ENCODE assay signal across 3 cellular contexts in the genomic region with DNA sequence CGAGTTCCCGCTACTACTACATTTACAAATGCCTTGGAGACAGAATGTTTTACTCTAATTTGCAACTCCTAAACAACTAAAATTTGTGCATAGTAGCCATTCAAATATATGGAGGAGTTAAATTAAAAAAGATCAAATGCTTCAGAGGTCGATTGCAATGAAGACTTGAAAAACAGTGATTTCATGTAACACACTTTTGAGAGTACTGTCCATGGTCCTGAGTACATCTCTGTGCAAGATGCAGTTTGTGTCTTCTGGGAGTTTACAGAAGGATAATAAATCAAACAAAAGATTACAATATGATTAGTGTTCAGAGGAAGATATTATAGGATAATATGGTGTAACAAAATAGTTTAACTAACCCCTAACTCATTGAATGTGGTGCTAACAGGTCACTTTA.
TF ChIP-seq lines count a peak whose summit lies in the region.

No MANE protein-coding gene starts in this region.

TF ChIP-seq in SK-N-SH, 30 proteins besides CTCF, POLR2A, EP300 and RAD21 (continued from another document):
- TF ChIP-seq, protein P1, sequence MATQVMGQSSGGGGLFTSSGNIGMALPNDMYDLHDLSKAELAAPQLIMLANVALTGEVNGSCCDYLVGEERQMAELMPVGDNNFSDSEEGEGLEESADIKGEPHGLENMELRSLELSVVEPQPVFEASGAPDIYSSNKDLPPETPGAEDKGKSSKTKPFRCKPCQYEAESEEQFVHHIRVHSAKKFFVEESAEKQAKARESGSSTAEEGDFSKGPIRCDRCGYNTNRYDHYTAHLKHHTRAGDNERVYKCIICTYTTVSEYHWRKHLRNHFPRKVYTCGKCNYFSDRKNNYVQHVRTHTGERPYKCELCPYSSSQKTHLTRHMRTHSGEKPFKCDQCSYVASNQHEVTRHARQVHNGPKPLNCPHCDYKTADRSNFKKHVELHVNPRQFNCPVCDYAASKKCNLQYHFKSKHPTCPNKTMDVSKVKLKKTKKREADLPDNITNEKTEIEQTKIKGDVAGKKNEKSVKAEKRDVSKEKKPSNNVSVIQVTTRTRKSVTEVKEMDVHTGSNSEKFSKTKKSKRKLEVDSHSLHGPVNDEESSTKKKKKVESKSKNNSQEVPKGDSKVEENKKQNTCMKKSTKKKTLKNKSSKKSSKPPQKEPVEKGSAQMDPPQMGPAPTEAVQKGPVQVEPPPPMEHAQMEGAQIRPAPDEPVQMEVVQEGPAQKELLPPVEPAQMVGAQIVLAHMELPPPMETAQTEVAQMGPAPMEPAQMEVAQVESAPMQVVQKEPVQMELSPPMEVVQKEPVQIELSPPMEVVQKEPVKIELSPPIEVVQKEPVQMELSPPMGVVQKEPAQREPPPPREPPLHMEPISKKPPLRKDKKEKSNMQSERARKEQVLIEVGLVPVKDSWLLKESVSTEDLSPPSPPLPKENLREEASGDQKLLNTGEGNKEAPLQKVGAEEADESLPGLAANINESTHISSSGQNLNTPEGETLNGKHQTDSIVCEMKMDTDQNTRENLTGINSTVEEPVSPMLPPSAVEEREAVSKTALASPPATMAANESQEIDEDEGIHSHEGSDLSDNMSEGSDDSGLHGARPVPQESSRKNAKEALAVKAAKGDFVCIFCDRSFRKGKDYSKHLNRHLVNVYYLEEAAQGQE (IDR thresholded peaks at IDR 0.05; ENCODE audit: low read depth, low read length), result peak; percentile 74; the same call in 1 of the 2 replicates
- no peak for TF ChIP-seq FOXM1 (IDR thresholded peaks at IDR 0.05; ENCODE audit: low read depth)
- no peak for TF ChIP-seq MEF2A (IDR thresholded peaks at IDR 0.05; ENCODE audit: borderline replicate concordance, low read depth)
- TF ChIP-seq, protein P2, sequence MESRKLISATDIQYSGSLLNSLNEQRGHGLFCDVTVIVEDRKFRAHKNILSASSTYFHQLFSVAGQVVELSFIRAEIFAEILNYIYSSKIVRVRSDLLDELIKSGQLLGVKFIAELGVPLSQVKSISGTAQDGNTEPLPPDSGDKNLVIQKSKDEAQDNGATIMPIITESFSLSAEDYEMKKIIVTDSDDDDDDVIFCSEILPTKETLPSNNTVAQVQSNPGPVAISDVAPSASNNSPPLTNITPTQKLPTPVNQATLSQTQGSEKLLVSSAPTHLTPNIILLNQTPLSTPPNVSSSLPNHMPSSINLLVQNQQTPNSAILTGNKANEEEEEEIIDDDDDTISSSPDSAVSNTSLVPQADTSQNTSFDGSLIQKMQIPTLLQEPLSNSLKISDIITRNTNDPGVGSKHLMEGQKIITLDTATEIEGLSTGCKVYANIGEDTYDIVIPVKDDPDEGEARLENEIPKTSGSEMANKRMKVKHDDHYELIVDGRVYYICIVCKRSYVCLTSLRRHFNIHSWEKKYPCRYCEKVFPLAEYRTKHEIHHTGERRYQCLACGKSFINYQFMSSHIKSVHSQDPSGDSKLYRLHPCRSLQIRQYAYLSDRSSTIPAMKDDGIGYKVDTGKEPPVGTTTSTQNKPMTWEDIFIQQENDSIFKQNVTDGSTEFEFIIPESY (IDR thresholded peaks at IDR 0.05; ENCODE audit: borderline replicate concordance, low read depth), result no peak
- no peak for TF ChIP-seq FOXJ3 (CRISPR knock-in tag; IDR thresholded peaks at IDR 0.05)

TF ChIP-seq in SK-N-SH treated with all-trans-retinoic acid at 6 μM for 48 hours, 23 proteins besides CTCF, POLR2A, EP300 and RAD21 (continued from another document):
- no peak for TF ChIP-seq ARNTL (CRISPR knock-in tag; IDR thresholded peaks at IDR 0.05; ENCODE audit: borderline replicate concordance, low read depth)
- TF ChIP-seq GLIS3 (CRISPR knock-in tag; IDR thresholded peaks at IDR 0.05), result no peak
- no peak for TF ChIP-seq ZNF565 (CRISPR knock-in tag; conservative IDR thresholded peaks at IDR 0.05; ENCODE audit: low read depth)
- TF ChIP-seq ZFP30 (CRISPR knock-in tag; IDR thresholded peaks at IDR 0.05), result no peak
- no peak for TF ChIP-seq ISL1 (CRISPR knock-in tag; IDR thresholded peaks at IDR 0.05)

TF ChIP-seq in PFSK-1, 5 proteins besides CTCF, POLR2A, EP300 and RAD21 (continued from another document):
- TF ChIP-seq, protein P1 (IDR thresholded peaks at IDR 0.05; ENCODE audit: insufficient read depth in 1 of 2, low read depth in 2 of 2, low read length in 2 of 2), result peak; percentile 87 to 93
- no peak for TF ChIP-seq FOXP2 (optimal IDR thresholded peaks at IDR 0.05; ENCODE audit: borderline replicate concordance, extremely low read depth, extremely low read length, insufficient read depth)
- no peak for TF ChIP-seq POLR2AphosphoS5 (IDR thresholded peaks at IDR 0.05; ENCODE audit: low read depth, low read length)
